ENCODE assay signal across 22 cellular contexts in genomic region chr19:28998974-28999373, GRCh38.
DNase-seq lines count a peak whose midpoint lies in the region; FAIRE-seq and TF ChIP-seq lines count a peak whose summit lies in the region.
"Had no signal": no experiment of that assay in that cellular context is flagged by ENCODE, and none has a peak within 500 bp of the region (broad histone marks: within the 10 kb centered on the region; RNA-seq: fewer than 3 reads in every experiment).

No MANE protein-coding gene starts in this region.

- H3K36me3 Mint-ChIP-seq in Calu3 (ENCODE audit: insufficient read depth, unreplicated experiment), result peaks cover 8% of the 10 kb centered on the region
- H3K36me3 Mint-ChIP-seq: CD14-positive monocyte had no signal

- FAIRE-seq in kidney (lab: Jason Lieb, UNC), result no peak
- FAIRE-seq: A549, G401.6, GM12892, H54 had no signal

- no peaks in the 10 kb centered on the region for H3K27me3 Mint-ChIP-seq in Calu3 (ENCODE audit: unreplicated experiment)

- H3K4me3 ChIP-seq in kidney (ENCODE audit: low read length in 2 of 2) (no peak overlapping the region), parathyroid adenoma (ENCODE audit: low read depth, low read length) (no peak overlapping the region), lower leg skin (ENCODE audit: low read depth, poor library complexity, severe bottlenecking) (no peak overlapping the region)
- H3K4me3 ChIP-seq: A549; BLaER1 treated with 17β-estradiol and CSF1 and Interleukin-3, amounts not matched to agents 10 nM and 100 nM; HAP-1 had no signal

- H3K27me3 ChIP-seq in parathyroid adenoma (ENCODE audit: control insufficient read depth, insufficient read depth, low read length), result no peaks in the 10 kb centered on the region
- H3K27me3 ChIP-seq: BE2C; BLaER1 treated with 17β-estradiol and CSF1 and Interleukin-3, amounts not matched to agents 10 nM and 100 nM had no signal

- DNase-seq in Calu3, result no peak
- peak; percentile 42 for DNase-seq in kidney
- no peak for DNase-seq in stimulated activated CD4-positive, alpha-beta T cell treated with anti-CD3 and anti-CD28 coated beads, Interleukin-2, amount 100 ng/mL, for 48 hours
- DNase-seq in lower leg skin (ENCODE audit: low spot score in 2 of 2), result no peak
- no peak for DNase-seq in HUDEP-2 (lab: John Stamatoyannopoulos, UW; ENCODE audit: unreplicated experiment in 76 of 76)
- DNase-seq: 8988T; ACHN; AML-193; BE2C; CD4-positive, alpha-beta memory T cell; COR-L47; DMS153; DND-41; GOT3 had no signal

- peak overlapping the region; percentile 24 for H3K27ac Mint-ChIP-seq in Calu3 (ENCODE audit: unreplicated experiment)
- H3K27ac Mint-ChIP-seq: CD14-positive monocyte; CD4-positive, alpha-beta memory T cell had no signal

- 80 to 85% methylated on average over 6 of the region's 6 CpGs for WGBS in lower leg skin, 2 donors

- BruUV-seq in Calu3 (replicated peaks; lab: Mats Ljungman, UMichigan), result no TSS peak

- no peak overlapping the region for H3K4me2 ChIP-seq in parathyroid adenoma (ENCODE audit: low read length)

- H3K4me3 Mint-ChIP-seq in Calu3 (ENCODE audit: low read depth, unreplicated experiment), result no peak overlapping the region
- H3K4me3 Mint-ChIP-seq: CD14-positive monocyte; CD4-positive, alpha-beta memory T cell had no signal

- H2AFZ ChIP-seq in parathyroid adenoma, result no peak overlapping the region

- H3K36me3 ChIP-seq in kidney (ENCODE audit: control insufficient read depth in 1 of 2, insufficient read depth in 2 of 2, low read length in 2 of 2) (no peaks in the 10 kb centered on the region), parathyroid adenoma (ENCODE audit: control insufficient read depth, insufficient read depth, low read length) (no peaks in the 10 kb centered on the region)
- H3K36me3 ChIP-seq: BE2C; BLaER1 treated with 17β-estradiol and CSF1 and Interleukin-3, amounts not matched to agents 10 nM and 100 nM; HAP-1 had no signal

- intact Hi-C loops in Calu3 (cut with micrococcal nuclease; ENCODE audit: unreplicated experiment), result loop anchor here (5.0 kb wide), 1 partner anchor 37 kb away; no protein-coding TSS in a partner anchor
- intact Hi-C loops in kidney (cut with DNase I), result no loop called here
- intact Hi-C loops in lower leg skin (cut with DNase I; ENCODE audit: low total_unique reads), result no loop called here

- peaks cover 3% of the 10 kb centered on the region for H3K9me3 Mint-ChIP-seq in Calu3 (ENCODE audit: low read depth, unreplicated experiment)

- H3K4me1 ChIP-seq in kidney (ENCODE audit: control insufficient read depth in 1 of 2, insufficient read depth in 1 of 2, low read depth in 1 of 2, low read length in 2 of 2), result peaks cover 5 to 29% of the 10 kb centered on the region in 2 donors
- peaks cover 27% of the 10 kb centered on the region for H3K4me1 ChIP-seq in parathyroid adenoma
- H3K4me1 ChIP-seq: BE2C, HAP-1 had no signal

- H3K79me2 ChIP-seq in parathyroid adenoma, result no peaks in the 10 kb centered on the region

- no peak for TF ChIP-seq POLR2A in lower leg skin (IDR thresholded peaks at IDR 0.05)

- CTCF ChIA-PET in Calu3 (lab: Charles Lee), result interaction anchor here (0.6 kb wide), 1 partner anchor 40 kb away, joined by 6 read pairs; no protein-coding TSS in a partner anchor

- peaks cover 22% of the 10 kb centered on the region for H3K4me1 Mint-ChIP-seq in Calu3 (ENCODE audit: low read depth, unreplicated experiment)
- H3K4me1 Mint-ChIP-seq: CD14-positive monocyte; CD4-positive, alpha-beta memory T cell had no signal

- no peak for TF ChIP-seq CTCF in Calu3 (IDR thresholded peaks at IDR 0.05; ENCODE audit: unreplicated experiment)
- TF ChIP-seq CTCF in kidney (IDR thresholded peaks at IDR 0.05; ENCODE audit: borderline replicate concordance, extremely low read depth, insufficient read depth), result no peak
- no peak for TF ChIP-seq CTCF in parathyroid adenoma (IDR thresholded peaks at IDR 0.05)
- TF ChIP-seq CTCF in lower leg skin (IDR thresholded peaks at IDR 0.05), result no peak

- H3K9me3 ChIP-seq in kidney (ENCODE audit: control insufficient read depth in 1 of 2, low read length in 2 of 2), result no peaks in the 10 kb centered on the region
- H3K9me3 ChIP-seq in parathyroid adenoma (ENCODE audit: control insufficient read depth, low read length), result no peaks in the 10 kb centered on the region
- H3K9me3 ChIP-seq: BE2C, HAP-1 had no signal

- no peak overlapping the region for H3K9ac ChIP-seq in kidney (ENCODE audit: low read length in 2 of 2)
- no peak overlapping the region for H3K9ac ChIP-seq in parathyroid adenoma
- H3K9ac ChIP-seq: BLaER1 treated with 17β-estradiol and CSF1 and Interleukin-3, amounts not matched to agents 10 nM and 100 nM had no signal

- H3K27ac ChIP-seq in kidney (ENCODE audit: low read depth in 2 of 2, low read length in 2 of 2), result peak overlapping the region in 1 of 2 donors; percentile 32
- peak overlapping the region; percentile 58 for H3K27ac ChIP-seq in parathyroid adenoma
- H3K27ac ChIP-seq: BLaER1 treated with 17β-estradiol and CSF1 and Interleukin-3, amounts not matched to agents 10 nM and 100 nM had no signal
